Comparison of ENCODE assay signal across 25 cellular contexts in genomic region chr11:16827139-16827538, GRCh38.
A peak's percentile ranks its signal among the peaks of the same experiment; 100 is the strongest.
DNase-seq lines count a peak whose midpoint lies in the region; ATAC-seq, FAIRE-seq and TF ChIP-seq lines count a peak whose summit lies in the region.
"Had no signal": no experiment of that assay in that cellular context is flagged by ENCODE, and none has a peak within 500 bp of the region (broad histone marks: within the 10 kb centered on the region; RNA-seq: fewer than 3 reads in every experiment).

No MANE protein-coding gene starts in this region.

- H3K9me3 ChIP-seq in small intestine (ENCODE audit: control insufficient read depth, low read depth): no peaks in the 10 kb centered on the region
- H3K9me3 ChIP-seq: SJCRH30 had no signal

- H3K4me3 Mint-ChIP-seq in activated CD8-positive, alpha-beta T cell treated with anti-CD3 and anti-CD28 coated beads for 36 hours: no peak overlapping the region
- H3K4me3 Mint-ChIP-seq in activated CD8-positive, alpha-beta T cell treated with anti-CD3 and anti-CD28 coated beads, Interleukin-2, amount 10 ng/mL, durations not matched to agents 7 days and 5 days: no peak overlapping the region
- H3K4me3 Mint-ChIP-seq in Calu3 (ENCODE audit: low read depth, unreplicated experiment): no peak overlapping the region
- H3K4me3 Mint-ChIP-seq: B cell, CD14-positive monocyte had no signal

- CTCF ChIA-PET in activated CD8-positive, alpha-beta T cell treated with anti-CD3 and anti-CD28 coated beads for 36 hours (lab: Charles Lee): no interaction called here
- CTCF ChIA-PET in activated CD8-positive, alpha-beta T cell treated with anti-CD3 and anti-CD28 coated beads, Interleukin-2, amount 10 ng/mL, durations not matched to agents 7 days and 5 days (lab: Charles Lee): no interaction called here
- CTCF ChIA-PET in Calu3 (lab: Charles Lee): no interaction called here

- H3K4me1 ChIP-seq in small intestine (ENCODE audit: control insufficient read depth in 2 of 2, insufficient read depth in 1 of 2, low read depth in 1 of 2, low read length in 1 of 2): peaks cover 0 to 9% of the 10 kb centered on the region in 2 donors
- H3K4me1 ChIP-seq: SJCRH30 had no signal

- H3K27me3 Mint-ChIP-seq in activated CD8-positive, alpha-beta T cell treated with anti-CD3 and anti-CD28 coated beads for 36 hours: no peaks in the 10 kb centered on the region
- peaks cover 3% of the 10 kb centered on the region for H3K27me3 Mint-ChIP-seq in activated CD8-positive, alpha-beta T cell treated with anti-CD3 and anti-CD28 coated beads, Interleukin-2, amount 10 ng/mL, durations not matched to agents 7 days and 5 days (ENCODE audit: low read depth)
- H3K27me3 Mint-ChIP-seq in Calu3 (ENCODE audit: unreplicated experiment): no peaks in the 10 kb centered on the region
- H3K27me3 Mint-ChIP-seq: B cell had no signal

- POLR2A ChIA-PET in activated CD8-positive, alpha-beta T cell treated with anti-CD3 and anti-CD28 coated beads for 36 hours (lab: Charles Lee): interaction anchor here (0.6 kb wide), 1 partner anchor 30 kb away, joined by 3 read pairs; no protein-coding TSS in a partner anchor
- POLR2A ChIA-PET in activated CD8-positive, alpha-beta T cell treated with anti-CD3 and anti-CD28 coated beads, Interleukin-2, amount 10 ng/mL, durations not matched to agents 7 days and 5 days (lab: Charles Lee): no interaction called here

- TF ChIP-seq CTCF in activated CD8-positive, alpha-beta T cell treated with anti-CD3 and anti-CD28 coated beads for 36 hours (IDR thresholded peaks at IDR 0.05): no peak
- TF ChIP-seq CTCF in Calu3 (IDR thresholded peaks at IDR 0.05; ENCODE audit: unreplicated experiment) (no peak), VCaP (conservative IDR thresholded peaks at IDR 0.05) (no peak)

- no peaks in the 10 kb centered on the region for H3K36me3 Mint-ChIP-seq in activated CD8-positive, alpha-beta T cell treated with anti-CD3 and anti-CD28 coated beads for 36 hours (ENCODE audit: low read depth)
- no peaks in the 10 kb centered on the region for H3K36me3 Mint-ChIP-seq in activated CD8-positive, alpha-beta T cell treated with anti-CD3 and anti-CD28 coated beads, Interleukin-2, amount 10 ng/mL, durations not matched to agents 7 days and 5 days (ENCODE audit: low read depth)
- H3K36me3 Mint-ChIP-seq in Calu3 (ENCODE audit: insufficient read depth, unreplicated experiment): peaks cover 58% of the 10 kb centered on the region
- H3K36me3 Mint-ChIP-seq: CD14-positive monocyte had no signal

- H3K27ac ChIP-seq in VCaP (peak overlapping the region; percentile 69), small intestine (ENCODE audit: low read depth in 1 of 2, low read length in 1 of 2) (peak overlapping the region; percentile 6 to 38)
- H3K27ac ChIP-seq: KMS-11, SJCRH30 had no signal

- no peak overlapping the region for H3K27ac Mint-ChIP-seq in activated CD8-positive, alpha-beta T cell treated with anti-CD3 and anti-CD28 coated beads for 36 hours
- H3K27ac Mint-ChIP-seq in activated CD8-positive, alpha-beta T cell treated with anti-CD3 and anti-CD28 coated beads, Interleukin-2, amount 10 ng/mL, durations not matched to agents 7 days and 5 days: no peak overlapping the region
- H3K27ac Mint-ChIP-seq in Calu3 (ENCODE audit: unreplicated experiment): peak overlapping the region; percentile 54
- H3K27ac Mint-ChIP-seq: B cell, CD14-positive monocyte had no signal

- intact Hi-C loops in activated CD8-positive, alpha-beta T cell treated with anti-CD3 and anti-CD28 coated beads for 36 hours (cut with micrococcal nuclease): no loop called here
- intact Hi-C loops in Calu3 (cut with micrococcal nuclease; ENCODE audit: unreplicated experiment): loop anchor here (10.0 kb wide), 1 partner anchor 238 kb away; no protein-coding TSS in a partner anchor

- peaks cover 3% of the 10 kb centered on the region for H3K4me1 Mint-ChIP-seq in activated CD8-positive, alpha-beta T cell treated with anti-CD3 and anti-CD28 coated beads for 36 hours (ENCODE audit: low read depth)
- no peaks in the 10 kb centered on the region for H3K4me1 Mint-ChIP-seq in activated CD8-positive, alpha-beta T cell treated with anti-CD3 and anti-CD28 coated beads, Interleukin-2, amount 10 ng/mL, durations not matched to agents 7 days and 5 days (ENCODE audit: low read depth)
- H3K4me1 Mint-ChIP-seq in Calu3 (ENCODE audit: low read depth, unreplicated experiment): peaks cover 47% of the 10 kb centered on the region
- H3K4me1 Mint-ChIP-seq: B cell, CD14-positive monocyte had no signal

- ATAC-seq in activated CD8-positive, alpha-beta T cell treated with anti-CD3 and anti-CD28 coated beads for 36 hours: peak; percentile 58
- ATAC-seq in activated CD8-positive, alpha-beta T cell treated with anti-CD3 and anti-CD28 coated beads, Interleukin-2, amount 10 ng/mL, durations not matched to agents 7 days and 5 days: no peak
- ATAC-seq in GM18498 (IDR thresholded peaks at IDR 0.05; ENCODE audit: unreplicated experiment): no peak

- no peak for DNase-seq in activated CD8-positive, alpha-beta T cell treated with anti-CD3 and anti-CD28 coated beads for 36 hours
- DNase-seq in activated CD8-positive, alpha-beta T cell treated with anti-CD3 and anti-CD28 coated beads, Interleukin-2, amount 10 ng/mL, durations not matched to agents 7 days and 5 days: no peak
- DNase-seq in Calu3 (no peak), small intestine (peak; percentile 87), AG08395 (ENCODE audit: low spot score) (no peak)
- DNase-seq: DMS53, GDM1, GOT3, HCEC 1CT, IMR-90, NCI-H1105 treated with DMSO at 0.1 percent for 48 hours, NCI-H2029 treated with DMSO at 0.1 percent for 48 hours, NCI-H226, NCI-H510A treated with DMSO at 0.1 percent for 48 hours, NCI-H774, SJCRH30 had no signal

- FAIRE-seq in small intestine (lab: Jason Lieb, UNC): no peak
- FAIRE-seq: A204.1, D721Med, GM19239, RCC 7860 had no signal

- H3K9me3 Mint-ChIP-seq in activated CD8-positive, alpha-beta T cell treated with anti-CD3 and anti-CD28 coated beads for 36 hours: no peaks in the 10 kb centered on the region
- no peaks in the 10 kb centered on the region for H3K9me3 Mint-ChIP-seq in activated CD8-positive, alpha-beta T cell treated with anti-CD3 and anti-CD28 coated beads, Interleukin-2, amount 10 ng/mL, durations not matched to agents 7 days and 5 days (ENCODE audit: insufficient read depth)
- H3K9me3 Mint-ChIP-seq in Calu3 (ENCODE audit: low read depth, unreplicated experiment): no peaks in the 10 kb centered on the region

- no peak overlapping the region for H3K4me3 ChIP-seq in small intestine (ENCODE audit: low read depth in 1 of 2, low read length in 2 of 2)
- H3K4me3 ChIP-seq: SJCRH30 had no signal

- H3K27me3 ChIP-seq in small intestine (ENCODE audit: control insufficient read depth in 2 of 2, insufficient read depth in 2 of 2, low read length in 2 of 2): no peaks in the 10 kb centered on the region

- H3K36me3 ChIP-seq in small intestine (ENCODE audit: control insufficient read depth in 2 of 2, insufficient read depth in 2 of 2, low read length in 2 of 2): peaks cover 0 to 25% of the 10 kb centered on the region in 2 donors
- H3K36me3 ChIP-seq: SJCRH30 had no signal

- 12 to 59% (median 27%) methylated on average over 2 of the region's 2 CpGs for WGBS in small intestine, 3 donors

- BruUV-seq in Calu3 (replicated peaks; lab: Mats Ljungman, UMichigan): no TSS peak
